Comparison of ENCODE assay signal across 9 cellular contexts in genomic region chr5:119537704-119538103, GRCh38.
DNase-seq lines count a peak whose midpoint lies in the region; ATAC-seq lines count a peak whose summit lies in the region.
"Had no signal": no experiment of that assay in that cellular context is flagged by ENCODE, and none has a peak within 500 bp of the region (broad histone marks: within the 10 kb centered on the region; RNA-seq: fewer than 3 reads in every experiment).

No MANE protein-coding gene starts in this region.

- intact Hi-C loops in posterior vena cava (cut with DNase I): no loop called here

- ATAC-seq in GM18868 (IDR thresholded peaks at IDR 0.05; ENCODE audit: unreplicated experiment) (peak; percentile 100), GM21786 (IDR thresholded peaks at IDR 0.05; ENCODE audit: unreplicated experiment) (peak; percentile 99)
- ATAC-seq: HCT116 had no signal

- DNase-seq in HPDE6-E6E7 (ENCODE audit: extremely low spot score) (peak; percentile 13), kidney tubule cell (ENCODE audit: low spot score) (peak; percentile 57), GF-D8 (lab: John Stamatoyannopoulos, UW) (no peak), NCI-H446 (lab: John Stamatoyannopoulos, UW) (no peak), posterior vena cava (ENCODE audit: low spot score) (no peak), HT-29 (ENCODE audit: low spot score) (no peak)

Comparison
In these comparisons a context has a peak if more than half of its experiments do, and no peak if none do; other contexts are left out.
1. DNase-seq: peak in HPDE6-E6E7 (single experiment) and kidney tubule cell (single experiment); none in GF-D8 (single experiment), NCI-H446 (0 of 2), posterior vena cava (single experiment) and HT-29 (single experiment).